35 cellular contexts compared by ENCODE assay signal in the genomic region with DNA sequence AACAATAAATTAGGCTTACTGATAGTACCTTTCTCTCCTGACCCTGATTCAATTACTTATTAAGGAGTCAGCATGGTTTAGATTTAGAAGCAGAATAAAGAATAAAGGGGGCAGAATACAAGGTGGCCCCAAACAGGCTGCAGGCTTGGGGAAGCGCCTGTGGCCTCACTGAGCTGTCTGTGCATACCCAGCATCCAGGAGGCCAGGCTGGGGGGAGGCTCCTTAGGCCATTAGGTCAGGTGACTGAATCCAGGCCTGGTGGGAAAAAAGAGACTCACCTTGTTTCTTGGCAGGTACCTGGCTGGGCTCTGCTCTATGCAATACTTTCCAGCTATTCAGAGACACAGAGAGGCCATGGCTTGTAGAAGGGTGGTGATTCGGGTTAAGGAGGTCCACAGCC. TPM values are rescaled to one million over a fixed set of nuclear protein-coding genes. Genes with fewer than 3 reads are reported as not detected.
"Had no signal": no experiment of that assay in that cellular context is flagged by ENCODE, and none has a peak within 500 bp of the region (broad histone marks: within the 10 kb centered on the region; RNA-seq: fewer than 3 reads in every experiment).

No MANE protein-coding gene starts in this region.

- H3K9me3 Mint-ChIP-seq: activated CD4-positive, alpha-beta memory T cell treated with anti-CD3 and anti-CD28 coated beads for 36 hours; activated CD4-positive, alpha-beta T cell treated with anti-CD3 and anti-CD28 coated beads, Interleukin-2, amount 10 ng/mL, durations not matched to agents 24 days and 14 days; activated naive CD4-positive, alpha-beta T cell treated with anti-CD3 and anti-CD28 coated beads, Interleukin-2, amount 10 ng/mL, durations not matched to agents 7 days and 5 days; activated naive CD4-positive, alpha-beta T cell treated with anti-CD3 and anti-CD28 coated beads, Interleukin-2, amount 50 U/mL, for 72 hours; activated naive CD8-positive, alpha-beta T cell treated with anti-CD3 and anti-CD28 coated beads, Interleukin-2, amount 10 ng/mL, durations not matched to agents 7 days and 5 days; activated T-cell treated with anti-CD3 and anti-CD28 coated beads, Interleukin-2, amount 50 U/mL, for 24 hours; activated T-cell treated with anti-CD3 and anti-CD28 coated beads, Interleukin-2, amount 50 U/mL, for 72 hours; dendritic cell treated with granulocyte-macrophage colony-stimulating factor and Interleukin-4, amounts not matched to agents 40 ng/mL and 50 ng/mL, for 4 days; effector memory CD8-positive, alpha-beta T cell; T-helper 2 cell treated with Interferon-gamma antibody and Interleukin-4, amounts not matched to agents 5 μg/mL and 100 μg/mL, for 36 hours had no signal

- H3K27me3 ChIP-seq: ascending aorta, brain microvascular endothelial cell, colonic mucosa, esophagus squamous epithelium, heart right ventricle had no signal

- H3K27ac Mint-ChIP-seq: activated CD4-positive, alpha-beta memory T cell treated with anti-CD3 and anti-CD28 coated beads for 36 hours; activated CD4-positive, alpha-beta T cell treated with anti-CD3 and anti-CD28 coated beads for 36 hours; activated CD4-positive, alpha-beta T cell treated with anti-CD3 and anti-CD28 coated beads, Interleukin-2, amount 10 ng/mL, durations not matched to agents 24 days and 14 days; activated CD8-positive, alpha-beta memory T cell treated with anti-CD3 and anti-CD28 coated beads, Interleukin-2, amount 10 ng/mL, durations not matched to agents 7 days and 5 days; activated CD8-positive, alpha-beta T cell treated with anti-CD3 and anti-CD28 coated beads, Interleukin-2, amount 10 ng/mL, durations not matched to agents 7 days and 5 days; activated naive CD4-positive, alpha-beta T cell treated with anti-CD3 and anti-CD28 coated beads, Interleukin-2, amount 10 ng/mL, durations not matched to agents 7 days and 5 days; activated naive CD4-positive, alpha-beta T cell treated with anti-CD3 and anti-CD28 coated beads, Interleukin-2, amount 50 U/mL, for 72 hours; activated naive CD8-positive, alpha-beta T cell treated with anti-CD3 and anti-CD28 coated beads, Interleukin-2, amount 10 ng/mL, durations not matched to agents 7 days and 5 days; activated T-cell treated with anti-CD3 and anti-CD28 coated beads, Interleukin-2, amount 50 U/mL, for 24 hours; activated T-cell treated with anti-CD3 and anti-CD28 coated beads, Interleukin-2, amount 50 U/mL, for 72 hours; dendritic cell treated with granulocyte-macrophage colony-stimulating factor and Interleukin-4, amounts not matched to agents 40 ng/mL and 50 ng/mL, for 4 days; effector memory CD8-positive, alpha-beta T cell; T-helper 17 cell; T-helper 2 cell treated with Interferon-gamma antibody and Interleukin-4, amounts not matched to agents 5 μg/mL and 100 μg/mL, for 36 hours had no signal

- H3K36me3 Mint-ChIP-seq: activated CD4-positive, alpha-beta memory T cell treated with anti-CD3 and anti-CD28 coated beads for 36 hours; activated CD8-positive, alpha-beta memory T cell treated with anti-CD3 and anti-CD28 coated beads, Interleukin-2, amount 10 ng/mL, durations not matched to agents 7 days and 5 days; activated naive CD4-positive, alpha-beta T cell treated with anti-CD3 and anti-CD28 coated beads, Interleukin-2, amount 10 ng/mL, durations not matched to agents 7 days and 5 days; activated naive CD4-positive, alpha-beta T cell treated with anti-CD3 and anti-CD28 coated beads, Interleukin-2, amount 50 U/mL, for 72 hours; activated naive CD8-positive, alpha-beta T cell treated with anti-CD3 and anti-CD28 coated beads, Interleukin-2, amount 10 ng/mL, durations not matched to agents 7 days and 5 days had no signal

- H3K4me1 Mint-ChIP-seq: activated CD4-positive, alpha-beta T cell treated with anti-CD3 and anti-CD28 coated beads for 36 hours; activated CD4-positive, alpha-beta T cell treated with anti-CD3 and anti-CD28 coated beads, Interleukin-2, amount 10 ng/mL, durations not matched to agents 24 days and 14 days; activated CD8-positive, alpha-beta memory T cell treated with anti-CD3 and anti-CD28 coated beads, Interleukin-2, amount 10 ng/mL, durations not matched to agents 7 days and 5 days; activated naive CD4-positive, alpha-beta T cell treated with anti-CD3 and anti-CD28 coated beads, Interleukin-2, amount 10 ng/mL, durations not matched to agents 7 days and 5 days; activated naive CD8-positive, alpha-beta T cell treated with anti-CD3 and anti-CD28 coated beads, Interleukin-2, amount 10 ng/mL, durations not matched to agents 7 days and 5 days; T-helper 17 cell had no signal

- H3K4me3 ChIP-seq: ascending aorta, colonic mucosa, esophagus squamous epithelium, gastroesophageal sphincter, heart right ventricle, hepatocyte had no signal

- DNase-seq: activated CD4-positive, alpha-beta memory T cell treated with anti-CD3 and anti-CD28 coated beads for 36 hours; activated CD4-positive, alpha-beta T cell treated with anti-CD3 and anti-CD28 coated beads for 36 hours; activated CD4-positive, alpha-beta T cell treated with anti-CD3 and anti-CD28 coated beads, Interleukin-2, amount 10 ng/mL, durations not matched to agents 24 days and 14 days; activated CD4-positive, CD25-positive, alpha-beta regulatory T cell; activated CD4-positive, CD25-positive, alpha-beta regulatory T cell treated with anti-CD3 and anti-CD28 coated beads, Interleukin-2, amount 50 U/mL, for 72 hours; activated CD8-positive, alpha-beta memory T cell treated with anti-CD3 and anti-CD28 coated beads, Interleukin-2, amount 10 ng/mL, durations not matched to agents 7 days and 5 days; activated CD8-positive, alpha-beta memory T cell treated with anti-CD3 and anti-CD28 coated beads, Interleukin-2, amount 50 U/mL, for 4 hours; activated CD8-positive, alpha-beta T cell treated with anti-CD3 and anti-CD28 coated beads, Interleukin-2, amount 10 ng/mL, durations not matched to agents 7 days and 5 days; activated gamma-delta T cell; activated naive CD4-positive, alpha-beta T cell; activated naive CD4-positive, alpha-beta T cell treated with anti-CD3 and anti-CD28 coated beads, Interleukin-2, amount 10 ng/mL, durations not matched to agents 7 days and 5 days; activated naive CD8-positive, alpha-beta T cell treated with anti-CD3 and anti-CD28 coated beads, Interleukin-2, amount 10 ng/mL, durations not matched to agents 7 days and 5 days; activated T-cell treated with anti-CD3 and anti-CD28 coated beads, Interleukin-2, amount 50 U/mL, for 24 hours; activated T-cell treated with anti-CD3 and anti-CD28 coated beads, Interleukin-2, amount 50 U/mL, for 72 hours; brain microvascular endothelial cell; caudate nucleus; colonic mucosa; effector CD4-positive, alpha-beta T cell; effector memory CD8-positive, alpha-beta T cell; esophagus squamous epithelium; foreskin melanocyte; heart right ventricle; T-helper 1 cell; T-helper 17 cell; T1000; WERI-Rb-1 had no signal

- ATAC-seq: activated CD4-positive, alpha-beta T cell treated with anti-CD3 and anti-CD28 coated beads for 36 hours; activated CD8-positive, alpha-beta memory T cell treated with anti-CD3 and anti-CD28 coated beads, Interleukin-2, amount 10 ng/mL, durations not matched to agents 7 days and 5 days; activated CD8-positive, alpha-beta T cell treated with anti-CD3 and anti-CD28 coated beads, Interleukin-2, amount 10 ng/mL, durations not matched to agents 7 days and 5 days; activated naive CD4-positive, alpha-beta T cell treated with anti-CD3 and anti-CD28 coated beads, Interleukin-2, amount 50 U/mL, for 72 hours; activated T-cell treated with anti-CD3 and anti-CD28 coated beads, Interleukin-2, amount 50 U/mL, for 72 hours; effector memory CD8-positive, alpha-beta T cell; gastroesophageal sphincter; T-helper 17 cell had no signal

- H3K27ac ChIP-seq: ascending aorta, brain microvascular endothelial cell, colonic mucosa, epithelial cell of prostate, esophagus squamous epithelium, gastroesophageal sphincter, hepatocyte, WERI-Rb-1 had no signal

- H3K4me3 Mint-ChIP-seq: activated CD4-positive, alpha-beta memory T cell treated with anti-CD3 and anti-CD28 coated beads for 36 hours; activated CD4-positive, alpha-beta T cell treated with anti-CD3 and anti-CD28 coated beads for 36 hours; activated CD4-positive, alpha-beta T cell treated with anti-CD3 and anti-CD28 coated beads, Interleukin-2, amount 10 ng/mL, durations not matched to agents 24 days and 14 days; activated CD8-positive, alpha-beta memory T cell treated with anti-CD3 and anti-CD28 coated beads, Interleukin-2, amount 10 ng/mL, durations not matched to agents 7 days and 5 days; activated CD8-positive, alpha-beta T cell treated with anti-CD3 and anti-CD28 coated beads, Interleukin-2, amount 10 ng/mL, durations not matched to agents 7 days and 5 days; activated naive CD4-positive, alpha-beta T cell treated with anti-CD3 and anti-CD28 coated beads, Interleukin-2, amount 10 ng/mL, durations not matched to agents 7 days and 5 days; activated naive CD8-positive, alpha-beta T cell treated with anti-CD3 and anti-CD28 coated beads, Interleukin-2, amount 10 ng/mL, durations not matched to agents 7 days and 5 days; activated T-cell treated with anti-CD3 and anti-CD28 coated beads, Interleukin-2, amount 50 U/mL, for 24 hours; activated T-cell treated with anti-CD3 and anti-CD28 coated beads, Interleukin-2, amount 50 U/mL, for 72 hours; dendritic cell treated with granulocyte-macrophage colony-stimulating factor and Interleukin-4, amounts not matched to agents 40 ng/mL and 50 ng/mL, for 4 days; effector memory CD8-positive, alpha-beta T cell; T-helper 17 cell; T-helper 2 cell treated with Interferon-gamma antibody and Interleukin-4, amounts not matched to agents 5 μg/mL and 100 μg/mL, for 36 hours had no signal

RNA-seq across cellular contexts. Expression of a gene that starts 38.8 kb away (rescaled TPM):
- total RNA-seq: activated CD8-positive, alpha-beta memory T cell treated with anti-CD3 and anti-CD28 coated beads, Interleukin-2, amount 10 ng/mL, durations not matched to agents 7 days and 5 days; activated CD8-positive, alpha-beta T cell treated with anti-CD3 and anti-CD28 coated beads, Interleukin-2, amount 10 ng/mL, durations not matched to agents 7 days and 5 days; activated naive CD8-positive, alpha-beta T cell treated with anti-CD3 and anti-CD28 coated beads, Interleukin-2, amount 10 ng/mL, durations not matched to agents 7 days and 5 days; ascending aorta; endothelial cell of umbilical vein; fibroblast of villous mesenchyme; T-helper 17 cell had no signal
